In the genomic region with DNA sequence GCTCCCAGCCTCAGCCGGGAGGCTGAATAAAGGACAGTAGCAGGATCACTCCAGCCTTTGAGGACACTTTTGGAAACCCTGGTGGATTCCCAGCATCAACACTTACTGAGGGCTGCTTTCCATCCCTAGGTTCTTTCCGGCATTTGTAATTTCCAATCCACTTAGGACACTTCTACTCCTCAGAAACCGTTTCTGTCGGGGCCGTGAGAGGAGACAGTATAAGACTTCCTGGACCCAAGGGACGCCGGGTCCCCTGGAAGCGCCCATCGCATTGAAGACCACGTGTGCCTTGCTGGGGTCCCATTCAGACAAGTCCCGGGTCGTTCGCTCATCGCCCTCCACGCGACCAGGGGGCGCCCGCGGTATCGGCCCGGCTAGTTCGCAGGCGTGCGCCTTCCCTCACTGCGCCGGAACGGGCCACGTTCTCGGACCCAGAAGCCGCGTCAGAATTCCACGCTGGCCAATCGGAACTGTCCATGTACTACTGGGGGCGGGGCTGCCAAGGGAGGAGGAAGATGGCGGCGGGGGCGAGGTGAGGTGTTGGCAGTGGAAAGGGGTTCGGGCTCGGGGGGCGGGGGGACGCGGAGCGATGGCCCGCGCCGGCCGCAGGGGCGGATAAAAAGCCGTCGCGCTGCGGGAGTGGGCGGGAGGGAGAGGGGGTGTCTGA, we compare ENCODE assay signal across 1 cellular context.
TF ChIP-seq lines count a peak whose summit lies in the region.

Gene NUS1, plus strand, starts transcription at position 479 of the 667 bp plus-strand sequence. CDS start 202 bp downstream, outside the sequence.

TF ChIP-seq in WTC11, 78 proteins besides CTCF, POLR2A, EP300 and RAD21 (continued from another document):
- TF ChIP-seq USF1 (CRISPR knock-in tag; IDR thresholded peaks at IDR 0.05): peak; percentile 90
- TF ChIP-seq, protein P1, sequence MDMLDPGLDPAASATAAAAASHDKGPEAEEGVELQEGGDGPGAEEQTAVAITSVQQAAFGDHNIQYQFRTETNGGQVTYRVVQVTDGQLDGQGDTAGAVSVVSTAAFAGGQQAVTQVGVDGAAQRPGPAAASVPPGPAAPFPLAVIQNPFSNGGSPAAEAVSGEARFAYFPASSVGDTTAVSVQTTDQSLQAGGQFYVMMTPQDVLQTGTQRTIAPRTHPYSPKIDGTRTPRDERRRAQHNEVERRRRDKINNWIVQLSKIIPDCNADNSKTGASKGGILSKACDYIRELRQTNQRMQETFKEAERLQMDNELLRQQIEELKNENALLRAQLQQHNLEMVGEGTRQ (CRISPR knock-in tag; IDR thresholded peaks at IDR 0.05): peak; percentile 90
- TF ChIP-seq, protein P2, sequence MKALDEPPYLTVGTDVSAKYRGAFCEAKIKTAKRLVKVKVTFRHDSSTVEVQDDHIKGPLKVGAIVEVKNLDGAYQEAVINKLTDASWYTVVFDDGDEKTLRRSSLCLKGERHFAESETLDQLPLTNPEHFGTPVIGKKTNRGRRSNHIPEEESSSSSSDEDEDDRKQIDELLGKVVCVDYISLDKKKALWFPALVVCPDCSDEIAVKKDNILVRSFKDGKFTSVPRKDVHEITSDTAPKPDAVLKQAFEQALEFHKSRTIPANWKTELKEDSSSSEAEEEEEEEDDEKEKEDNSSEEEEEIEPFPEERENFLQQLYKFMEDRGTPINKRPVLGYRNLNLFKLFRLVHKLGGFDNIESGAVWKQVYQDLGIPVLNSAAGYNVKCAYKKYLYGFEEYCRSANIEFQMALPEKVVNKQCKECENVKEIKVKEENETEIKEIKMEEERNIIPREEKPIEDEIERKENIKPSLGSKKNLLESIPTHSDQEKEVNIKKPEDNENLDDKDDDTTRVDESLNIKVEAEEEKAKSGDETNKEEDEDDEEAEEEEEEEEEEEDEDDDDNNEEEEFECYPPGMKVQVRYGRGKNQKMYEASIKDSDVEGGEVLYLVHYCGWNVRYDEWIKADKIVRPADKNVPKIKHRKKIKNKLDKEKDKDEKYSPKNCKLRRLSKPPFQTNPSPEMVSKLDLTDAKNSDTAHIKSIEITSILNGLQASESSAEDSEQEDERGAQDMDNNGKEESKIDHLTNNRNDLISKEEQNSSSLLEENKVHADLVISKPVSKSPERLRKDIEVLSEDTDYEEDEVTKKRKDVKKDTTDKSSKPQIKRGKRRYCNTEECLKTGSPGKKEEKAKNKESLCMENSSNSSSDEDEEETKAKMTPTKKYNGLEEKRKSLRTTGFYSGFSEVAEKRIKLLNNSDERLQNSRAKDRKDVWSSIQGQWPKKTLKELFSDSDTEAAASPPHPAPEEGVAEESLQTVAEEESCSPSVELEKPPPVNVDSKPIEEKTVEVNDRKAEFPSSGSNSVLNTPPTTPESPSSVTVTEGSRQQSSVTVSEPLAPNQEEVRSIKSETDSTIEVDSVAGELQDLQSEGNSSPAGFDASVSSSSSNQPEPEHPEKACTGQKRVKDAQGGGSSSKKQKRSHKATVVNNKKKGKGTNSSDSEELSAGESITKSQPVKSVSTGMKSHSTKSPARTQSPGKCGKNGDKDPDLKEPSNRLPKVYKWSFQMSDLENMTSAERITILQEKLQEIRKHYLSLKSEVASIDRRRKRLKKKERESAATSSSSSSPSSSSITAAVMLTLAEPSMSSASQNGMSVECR (CRISPR knock-in tag; IDR thresholded peaks at IDR 0.05; ENCODE audit: borderline replicate concordance): 0 out of 2 replicates have a peak, but pooled peaks have one; percentile 50
- TF ChIP-seq ZNF219 (CRISPR knock-in tag; IDR thresholded peaks at IDR 0.05; ENCODE audit: borderline replicate concordance): no peak
- TF ChIP-seq CREM (CRISPR knock-in tag; IDR thresholded peaks at IDR 0.05): peak; percentile 93
- TF ChIP-seq, protein P3, sequence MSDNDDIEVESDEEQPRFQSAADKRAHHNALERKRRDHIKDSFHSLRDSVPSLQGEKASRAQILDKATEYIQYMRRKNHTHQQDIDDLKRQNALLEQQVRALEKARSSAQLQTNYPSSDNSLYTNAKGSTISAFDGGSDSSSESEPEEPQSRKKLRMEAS (CRISPR knock-in tag; IDR thresholded peaks at IDR 0.05): peak; percentile 93
- 0 out of 2 replicates have a peak, but pooled peaks have one; percentile 34 for TF ChIP-seq EMX1 (CRISPR knock-in tag; IDR thresholded peaks at IDR 0.05)
- TF ChIP-seq MYBL2 (CRISPR knock-in tag; IDR thresholded peaks at IDR 0.05): peak; percentile 80; the same call in 1 of the 2 replicates
- TF ChIP-seq NFYB (CRISPR knock-in tag; conservative IDR thresholded peaks at IDR 0.05; ENCODE audit: low read depth): peak; percentile 72
- 0 out of 2 replicates have a peak, but pooled peaks have one; percentile 31 for TF ChIP-seq ESRRA (CRISPR knock-in tag; IDR thresholded peaks at IDR 0.05; ENCODE audit: borderline replicate concordance)
- peak; percentile 89; the same call in 1 of the 2 replicates for TF ChIP-seq FOXP1 (CRISPR knock-in tag; IDR thresholded peaks at IDR 0.05; ENCODE audit: borderline replicate concordance)
- TF ChIP-seq, protein P4, sequence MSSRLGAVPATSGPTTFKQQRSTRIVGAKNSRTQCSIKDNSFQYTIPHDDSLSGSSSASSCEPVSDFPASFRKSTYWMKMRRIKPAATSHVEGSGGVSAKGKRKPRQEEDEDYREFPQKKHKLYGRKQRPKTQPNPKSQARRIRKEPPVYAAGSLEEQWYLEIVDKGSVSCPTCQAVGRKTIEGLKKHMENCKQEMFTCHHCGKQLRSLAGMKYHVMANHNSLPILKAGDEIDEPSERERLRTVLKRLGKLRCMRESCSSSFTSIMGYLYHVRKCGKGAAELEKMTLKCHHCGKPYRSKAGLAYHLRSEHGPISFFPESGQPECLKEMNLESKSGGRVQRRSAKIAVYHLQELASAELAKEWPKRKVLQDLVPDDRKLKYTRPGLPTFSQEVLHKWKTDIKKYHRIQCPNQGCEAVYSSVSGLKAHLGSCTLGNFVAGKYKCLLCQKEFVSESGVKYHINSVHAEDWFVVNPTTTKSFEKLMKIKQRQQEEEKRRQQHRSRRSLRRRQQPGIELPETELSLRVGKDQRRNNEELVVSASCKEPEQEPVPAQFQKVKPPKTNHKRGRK (CRISPR knock-in tag; IDR thresholded peaks at IDR 0.05; ENCODE audit: borderline replicate concordance): 0 out of 2 replicates have a peak, but pooled peaks have one; percentile 26
- 0 out of 2 replicates have a peak, but pooled peaks have one; percentile 76 for TF ChIP-seq KAT7 (CRISPR knock-in tag; IDR thresholded peaks at IDR 0.05; ENCODE audit: borderline replicate concordance)
- peak; percentile 98 for TF ChIP-seq ZNF121 (CRISPR knock-in tag; IDR thresholded peaks at IDR 0.05)
- TF ChIP-seq TEAD1 (CRISPR knock-in tag; IDR thresholded peaks at IDR 0.05): peak; percentile 87; the same call in 1 of the 2 replicates
- peak; percentile 81 for TF ChIP-seq GABPB1 (CRISPR knock-in tag; IDR thresholded peaks at IDR 0.05)
- no peak for TF ChIP-seq PRDM15 (CRISPR knock-in tag; IDR thresholded peaks at IDR 0.05)
